Comparison of ENCODE assay signal across 15 cellular contexts in the genomic region with DNA sequence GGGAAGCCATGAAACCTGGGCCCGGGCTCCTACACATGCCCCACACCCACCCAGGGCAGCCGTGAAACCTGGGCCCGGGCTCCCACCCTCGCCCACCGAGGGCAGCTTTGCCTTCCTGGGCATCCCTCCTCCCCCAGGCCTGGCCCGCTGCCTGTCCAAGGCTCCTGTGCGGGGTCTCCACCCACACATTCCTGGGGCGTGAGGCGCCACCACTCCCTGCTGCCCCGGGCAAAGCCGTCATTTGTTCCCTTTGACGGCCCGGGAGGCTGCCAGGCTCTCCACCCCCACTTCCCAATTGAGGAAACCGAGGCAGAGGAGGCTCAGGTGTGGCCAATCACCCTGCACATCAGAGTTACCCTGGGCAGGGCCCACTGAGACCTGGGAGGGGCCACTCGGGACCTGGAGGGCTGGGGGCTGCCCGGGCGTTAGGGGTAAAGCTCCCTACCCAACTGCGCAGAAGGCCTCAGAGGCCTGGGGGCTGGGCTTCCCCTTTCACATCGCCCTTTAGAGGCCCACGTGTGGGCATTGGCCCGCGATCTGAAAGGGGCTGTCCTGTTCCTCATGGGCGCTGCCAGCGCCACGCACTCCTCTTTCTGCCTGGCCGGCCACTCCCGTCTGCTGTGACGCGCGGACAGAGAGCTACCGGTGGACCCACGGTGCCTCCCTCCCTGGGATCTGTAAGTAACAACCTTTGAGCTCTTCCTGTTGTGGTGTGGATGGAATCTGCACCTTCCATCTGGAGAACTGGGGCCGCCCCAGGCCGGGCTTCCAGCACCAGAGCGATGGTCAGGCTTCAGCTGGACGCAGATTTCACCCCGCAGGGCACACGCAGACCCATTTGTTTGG. TPM values are rescaled to one million over a fixed set of nuclear protein-coding genes. Genes with fewer than 3 reads are reported as not detected.
DNase-seq lines count a peak whose midpoint lies in the region; ATAC-seq and TF ChIP-seq lines count a peak whose summit lies in the region.
"Had no signal": no experiment of that assay in that cellular context is flagged by ENCODE, and none has a peak within 500 bp of the region (broad histone marks: within the 10 kb centered on the region; RNA-seq: fewer than 3 reads in every experiment).

MSLN (plus strand) TSS at position 237 of the 846 bp plus-strand sequence. CDS start 1,947 bp downstream, outside the sequence.

- H3K4me1 ChIP-seq in HCT116 (ENCODE audit: control insufficient read depth in 1 of 2, insufficient read depth in 2 of 2, low read length in 2 of 2): peaks cover 34 to 47% of the 10 kb centered on the region in 2 experiments
- peaks cover 16% of the 10 kb centered on the region for H3K4me1 ChIP-seq in PC-9 (replicated peaks; ENCODE audit: insufficient read depth)
- H3K4me1 ChIP-seq in prostate gland (replicated peaks): no peaks in the 10 kb centered on the region
- H3K4me1 ChIP-seq: colonic mucosa, sigmoid colon had no signal

- H3K27me3 ChIP-seq in HCT116 (ENCODE audit: insufficient read depth, low read length) (no peaks in the 10 kb centered on the region), PC-9 (ENCODE audit: insufficient read depth, low read depth) (no peaks in the 10 kb centered on the region), prostate gland (replicated peaks; ENCODE audit: insufficient read depth) (no peaks in the 10 kb centered on the region)

- ATAC-seq in HCT116 (peak; percentile 81), left ventricle myocardium superior (peak; percentile 31), HG03280 (IDR thresholded peaks at IDR 0.05; ENCODE audit: unreplicated experiment) (no peak)

- intact Hi-C loops in HCT116 (cut with micrococcal nuclease): loop anchor here (1.0 kb wide), 1 partner anchor 13 kb away; no protein-coding TSS in a partner anchor
- intact Hi-C loops in PC-9 (cut with micrococcal nuclease; ENCODE audit: unreplicated experiment): loop anchor here (2.0 kb wide), 2 partner anchors 16 to 20 kb away; partner anchors contain the start of gene CIAO3
- intact Hi-C loops in left ventricle myocardium superior (cut with micrococcal nuclease): no loop called here
- intact Hi-C loops in prostate gland (cut with DNase I): no loop called here

- BruUV-seq in HCT116 (replicated peaks; lab: Mats Ljungman, UMichigan) (no TSS peak), PC-9 (replicated peaks; lab: Mats Ljungman, UMichigan) (TSS peak; percentile 83)

- TF ChIP-seq POLR2A in HCT116 (IDR thresholded peaks at IDR 0.05; ENCODE audit: borderline replicate concordance, extremely low read depth, insufficient read depth, insufficient read length): no peak
- TF ChIP-seq POLR2A in prostate gland (IDR thresholded peaks at IDR 0.05): no peak

- H3K9me3 ChIP-seq in HCT116 (ENCODE audit: control insufficient read depth in 1 of 2, insufficient read depth in 1 of 2, low read depth in 1 of 2, low read length in 2 of 2) (peaks cover 0 to 7% of the 10 kb centered on the region in 2 experiments; a peak in 1 of 4 replicates), PC-9 (ENCODE audit: insufficient read depth, low read depth) (no peaks in the 10 kb centered on the region), prostate gland (no peaks in the 10 kb centered on the region)
- H3K9me3 ChIP-seq: colonic mucosa had no signal

- TF ChIP-seq CTCF in HCT116 (IDR thresholded peaks at IDR 0.05 in 2 of 3, conservative IDR thresholded peaks at IDR 0.05 in 1 of 3; ENCODE audit: borderline replicate concordance in 1 of 3, insufficient read depth in 1 of 3, low read depth in 2 of 3, low read length in 2 of 3) (no peak), PC-9 (conservative IDR thresholded peaks at IDR 0.05) (no peak), prostate gland (IDR thresholded peaks at IDR 0.05) (no peak)

- POLR2A ChIA-PET in HCT116 (lab: Charles Lee) (interaction anchor here (0.9 to 1.8 kb wide), 7 partner anchors 11 to 42 kb away, joined by 3 to 12 read pairs (median 5); partner anchors contain the start of genes ANTKMT, CCDC78, CHTF18 and HAGHL), PC-9 (lab: Charles Lee; ENCODE audit: unreplicated experiment) (interaction anchor here (0.5 to 1.7 kb wide), 15 partner anchors 9 to 209 kb away, joined by 3 to 41 read pairs (median 4); partner anchors contain the start of genes ANTKMT, CHTF18 and RPUSD1)

- no peak for TF ChIP-seq RAD21 in HCT116 (IDR thresholded peaks at IDR 0.05; ENCODE audit: low read depth)

- no peaks in the 10 kb centered on the region for H4K20me1 ChIP-seq in HCT116 (ENCODE audit: insufficient read depth)
- no peaks in the 10 kb centered on the region for H4K20me1 ChIP-seq in PC-9 (ENCODE audit: insufficient read depth)

- DNase-seq in HCT116 (ENCODE audit: low read depth, low spot score) (peak; percentile 67), PC-9 (peak; percentile 51 to 92), left ventricle myocardium superior (no peak), renal cortical epithelial cell (ENCODE audit: low read depth) (peak; percentile 33), DMS114 treated with DMSO at 0.1 percent for 48 hours (lab: John Stamatoyannopoulos, UW; ENCODE audit: unreplicated experiment) (no peak), prostate gland (ENCODE audit: low spot score) (no peak), RPMI8226 (no peak)
- DNase-seq: activated naive CD4-positive, alpha-beta T cell treated with anti-CD3 and anti-CD28 coated beads for 36 hours; CD8-positive, alpha-beta memory T cell; colonic mucosa; naive B cell; SHP77; sigmoid colon had no signal

- H3K9ac ChIP-seq in HCT116 (ENCODE audit: low read length): peak within 1 kb of the TSS; percentile 95

- RAD21 ChIA-PET in HCT116 (lab: Charles Lee; ENCODE audit: low non-redundant PET in 1 of 2, low total read pairs in 2 of 2, uncharacterized antibody in 2 of 2, unreplicated experiment in 2 of 2): interaction anchor here (0.8 to 1.2 kb wide), 3 partner anchors 10 to 20 kb away, joined by 3 to 5 read pairs (median 4); partner anchors contain the start of gene CIAO3 (in 1 of the 2)

- peaks cover 3% of the 10 kb centered on the region; the same call in 1 of the 2 replicates for H3F3A ChIP-seq in PC-9 (ENCODE audit: insufficient read depth, low read depth)

- H3K9me2 ChIP-seq in HCT116 (ENCODE audit: insufficient read depth) (no peaks in the 10 kb centered on the region), PC-9 (ENCODE audit: insufficient read depth) (no peaks in the 10 kb centered on the region)

- WGBS in prostate gland: 73% methylated on average over 38 of the region's 38 CpGs

- H2AFZ ChIP-seq in HCT116 (ENCODE audit: low read depth, low read length, poor library complexity, severe bottlenecking) (no peak within 1 kb of the TSS), PC-9 (no peak within 1 kb of the TSS)

- peak within 1 kb of the TSS; percentile 78 to 95 for H3K4me3 ChIP-seq in HCT116 (replicated peaks in 1 of 2; ENCODE audit: low read depth in 1 of 2, low read length in 2 of 2)
- H3K4me3 ChIP-seq in PC-9: no peak within 1 kb of the TSS
- no peak within 1 kb of the TSS for H3K4me3 ChIP-seq in prostate gland
- H3K4me3 ChIP-seq: colonic mucosa, sigmoid colon had no signal

- H3K36me3 ChIP-seq in HCT116 (ENCODE audit: control insufficient read depth in 1 of 2, insufficient read depth in 2 of 2, low read length in 2 of 2): peaks cover 0 to 1% of the 10 kb centered on the region in 2 experiments; a peak in 2 of 4 replicates
- H3K36me3 ChIP-seq in PC-9 (ENCODE audit: low read depth): no peaks in the 10 kb centered on the region
- H3K36me3 ChIP-seq in prostate gland: no peaks in the 10 kb centered on the region
- H3K36me3 ChIP-seq: colonic mucosa, sigmoid colon had no signal

- CTCF ChIA-PET in HCT116 (lab: Charles Lee): interaction anchor here (0.7 to 2.9 kb wide), 5 partner anchors 12 to 283 kb away, joined by 3 to 11 read pairs (median 3); partner anchors contain the start of gene ANTKMT
- CTCF ChIA-PET in PC-9 (lab: Charles Lee): interaction anchor here (0.5 to 2.1 kb wide), 5 partner anchors 20 to 48 kb away, joined by 3 to 7 read pairs (median 3); partner anchors contain the start of genes CHTF18, CIAO3 and RPUSD1

- H3K27ac ChIP-seq in HCT116 (ENCODE audit: low read depth, low read length) (peak within 1 kb of the TSS; percentile 97), PC-9 (no peak within 1 kb of the TSS), prostate gland (no peak within 1 kb of the TSS)
- H3K27ac ChIP-seq: colonic mucosa, sigmoid colon had no signal

- H3K4me2 ChIP-seq in HCT116 (ENCODE audit: low read length) (peak within 1 kb of the TSS; percentile 99), PC-9 (peak within 1 kb of the TSS; percentile 51)

- peaks cover 26% of the 10 kb centered on the region for H3K79me2 ChIP-seq in HCT116 (ENCODE audit: insufficient read depth, low read length)
- H3K79me2 ChIP-seq in PC-9 (ENCODE audit: low read depth): no peaks in the 10 kb centered on the region

TF ChIP-seq in HCT116, 20 proteins besides CTCF, POLR2A, EP300 and RAD21:
- TF ChIP-seq EGR1 (IDR thresholded peaks at IDR 0.05; ENCODE audit: low read depth) (peak; percentile 95), ZFX (IDR thresholded peaks at IDR 0.05) (peak; percentile 69), FOSL1 (IDR thresholded peaks at IDR 0.05; ENCODE audit: low read depth) (no peak), POLR2AphosphoS5 (IDR thresholded peaks at IDR 0.05; ENCODE audit: low read depth, low read length) (peak; percentile 66)

RNA-seq across cellular contexts. Expression of gene MSLN, which starts in this region (rescaled TPM):
- total RNA-seq in HCT116 (2021; ENCODE audit: unreplicated experiment): 40.9 TPM
- 76.1 and 104 TPM in 2 replicates for polyA plus RNA-seq in HCT116 (2012)
- 59.9 and 86.4 TPM in 2 replicates for total RNA-seq in PC-9 (2021)
- 4.6 TPM for total RNA-seq in left ventricle myocardium superior
- 1.3 and 13.5 TPM in 2 replicates for total RNA-seq in renal cortical epithelial cell
- 1 to 10 TPM in 1 of 2 donors, under 1 TPM in 1; 0.74 to 7.3 TPM for total RNA-seq in prostate gland
- total RNA-seq: activated CD8-positive, alpha-beta memory T cell treated with anti-CD3 and anti-CD28 coated beads for 36 hours; activated naive CD4-positive, alpha-beta T cell treated with anti-CD3 and anti-CD28 coated beads for 36 hours; CD8-positive, alpha-beta memory T cell had no signal
- polyA plus RNA-seq: CD8-positive, alpha-beta memory T cell had no signal

Comparison
In these comparisons a context has a peak if more than half of its experiments do, and no peak if none do; other contexts are left out.
1. DNase-seq: peak in HCT116 (single experiment), PC-9 (2 of 2) and renal cortical epithelial cell (single experiment); none in left ventricle myocardium superior (single experiment), DMS114 treated with DMSO at 0.1 percent for 48 hours (single experiment), prostate gland (single experiment) and RPMI8226 (single experiment).
2. H3K4me3 ChIP-seq: peak in HCT116 (2 of 2); none in PC-9 (single experiment) and prostate gland (0 of 2).
3. intact Hi-C loops: an anchor here in HCT116 (1.0 kb wide) and PC-9 (2.0 kb wide); none called in left ventricle myocardium superior and prostate gland.